ENCODE assay signal across 20 cellular contexts in the genomic region with DNA sequence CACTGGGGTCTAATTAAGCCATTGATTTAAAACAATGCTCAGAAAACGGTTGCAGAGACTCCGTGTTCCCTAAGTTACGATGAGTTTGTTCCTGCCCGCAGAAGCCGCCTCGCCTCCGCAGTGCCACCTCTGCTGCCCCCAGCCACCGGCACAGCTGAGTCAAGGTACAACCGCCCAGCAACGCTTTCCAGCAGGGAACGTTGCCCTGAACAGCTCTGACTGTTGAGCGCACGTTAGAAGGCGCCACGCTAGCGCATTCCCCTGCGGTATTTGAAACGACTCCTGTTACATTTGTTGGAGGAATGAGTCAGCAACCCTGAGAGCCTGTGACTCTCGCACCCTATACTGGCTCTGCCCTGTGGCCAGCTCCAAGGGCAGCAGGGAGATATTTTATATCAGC.
"Had no signal": no experiment of that assay in that cellular context is flagged by ENCODE, and none has a peak within 500 bp of the region (broad histone marks: within the 10 kb centered on the region; RNA-seq: fewer than 3 reads in every experiment).

No MANE protein-coding gene starts in this region.

- H3K27ac Mint-ChIP-seq: activated naive CD4-positive, alpha-beta T cell treated with anti-CD3 and anti-CD28 coated beads, Interleukin-2, amount 50 U/mL, for 72 hours; immature natural killer cell; naive thymus-derived CD8-positive, alpha-beta T cell had no signal

- H3K4me3 ChIP-seq: adrenal gland, breast epithelium, gastrocnemius medialis, heart right ventricle, spleen, uterus had no signal

- H3K36me3 Mint-ChIP-seq: activated naive CD4-positive, alpha-beta T cell treated with anti-CD3 and anti-CD28 coated beads, Interleukin-2, amount 50 U/mL, for 72 hours; immature natural killer cell; naive thymus-derived CD8-positive, alpha-beta T cell had no signal

- H3K4me1 ChIP-seq: adrenal gland, breast epithelium, gastrocnemius medialis, heart right ventricle, spleen, uterus had no signal

- H3K9me3 Mint-ChIP-seq: activated naive CD4-positive, alpha-beta T cell treated with anti-CD3 and anti-CD28 coated beads, Interleukin-2, amount 50 U/mL, for 72 hours; immature natural killer cell; naive thymus-derived CD8-positive, alpha-beta T cell had no signal

- H3K27ac ChIP-seq: adrenal gland, breast epithelium, gastrocnemius medialis, heart right ventricle, spleen, uterus, WERI-Rb-1 had no signal

- H3K36me3 ChIP-seq: adrenal gland, breast epithelium, gastrocnemius medialis, heart right ventricle, spleen, uterus, WERI-Rb-1 had no signal

- H3K4me3 Mint-ChIP-seq: immature natural killer cell; naive thymus-derived CD8-positive, alpha-beta T cell had no signal

- H3K27me3 ChIP-seq: adrenal gland, gastrocnemius medialis, uterus had no signal

- ATAC-seq: activated naive CD4-positive, alpha-beta T cell treated with anti-CD3 and anti-CD28 coated beads, Interleukin-2, amount 50 U/mL, for 72 hours; esophagus mucosa; gastrocnemius medialis; heart right ventricle; naive thymus-derived CD8-positive, alpha-beta T cell had no signal

- H3K4me1 Mint-ChIP-seq: immature natural killer cell; naive thymus-derived CD8-positive, alpha-beta T cell had no signal

- H3K9me3 ChIP-seq: adrenal gland, breast epithelium, gastrocnemius medialis, heart right ventricle, spleen, uterus had no signal

- DNase-seq: activated CD4-positive, alpha-beta T cell treated with anti-CD3 and anti-CD28 coated beads for 1 hour; activated CD8-positive, alpha-beta memory T cell treated with anti-CD3 and anti-CD28 coated beads, Interleukin-2, amount 50 U/mL, for 48 hours; activated gamma-delta T cell treated with Interleukin-2 at 50 U/mL for 16 hours; adrenal gland; cortex of kidney; effector CD4-positive, alpha-beta T cell; gastrocnemius medialis; heart right ventricle; immature natural killer cell; mesenchymal stem cell; naive thymus-derived CD8-positive, alpha-beta T cell; spleen; stimulated activated naive CD4-positive, alpha-beta T cell; T-helper 2 cell; uterus; WERI-Rb-1 had no signal

- FAIRE-seq: astrocyte had no signal
